In the genomic region with DNA sequence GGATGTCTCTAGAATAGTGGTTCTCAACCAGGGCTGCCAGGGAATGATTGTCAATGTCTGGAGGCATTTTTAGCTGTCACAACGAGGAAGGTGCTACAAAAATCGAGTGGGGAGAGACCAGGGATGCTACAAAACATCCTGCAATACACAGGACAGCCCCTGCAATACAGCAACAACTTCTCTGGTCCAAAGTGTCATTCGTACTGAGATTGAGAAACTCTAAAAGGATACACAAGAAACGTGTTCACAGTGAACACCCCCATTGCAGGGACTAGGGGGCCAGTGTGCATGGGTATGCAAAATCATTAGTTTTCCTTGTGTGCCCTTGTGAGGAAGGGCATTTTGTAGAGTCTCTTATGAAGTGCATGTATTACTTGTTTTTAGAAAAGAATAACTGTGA, we compare ENCODE assay signal across 9 cellular contexts.
"Had no signal": no experiment of that assay in that cellular context is flagged by ENCODE, and none has a peak within 500 bp of the region (broad histone marks: within the 10 kb centered on the region; RNA-seq: fewer than 3 reads in every experiment).

No MANE protein-coding gene starts in this region.

- H2AFZ ChIP-seq: GM23338 had no signal

- H3K36me3 Mint-ChIP-seq: IgD-negative memory B cell had no signal

- H3K4me2 ChIP-seq: GM23338, KMS-11 had no signal

- DNase-seq: H7, HFFc6, KBM-7 had no signal

- ATAC-seq: GM23338, HCT116 had no signal

- FAIRE-seq: HTR-8/SVneo had no signal

- H3K27ac ChIP-seq: KMS-11 had no signal

- H3K27ac Mint-ChIP-seq: GM23338, HFFc6, IgD-negative memory B cell had no signal

- H3K9me3 ChIP-seq: HAP-1 had no signal

- H3K36me3 ChIP-seq: HAP-1 had no signal

- H3K4me3 Mint-ChIP-seq: GM23338, HFFc6, IgD-negative memory B cell had no signal

- H3K4me3 ChIP-seq: GM23338, HAP-1 had no signal

- H3K9me3 Mint-ChIP-seq: GM23338, HFFc6, IgD-negative memory B cell had no signal

- H3K9ac ChIP-seq: KMS-11 had no signal
